In genomic region chr10:86348321-86349210, GRCh38 we compare ENCODE assay signal across 1 cellular context.
TF ChIP-seq lines count a peak whose summit lies in the region.

No MANE protein-coding gene starts in this region.

TF ChIP-seq in IMR-90, 13 proteins besides CTCF, POLR2A, EP300 and RAD21 (continued from another document):
- TF ChIP-seq MAZ (IDR thresholded peaks at IDR 0.05; ENCODE audit: borderline replicate concordance, low read depth, low read length) = no peak
- no peak for TF ChIP-seq BHLHE40 (IDR thresholded peaks at IDR 0.05; ENCODE audit: low read depth, low read length)
- no peak for TF ChIP-seq SMC3 (IDR thresholded peaks at IDR 0.05; ENCODE audit: low read depth, low read length)
- TF ChIP-seq MXI1 (IDR thresholded peaks at IDR 0.05; ENCODE audit: borderline replicate concordance, low read depth, low read length) = no peak
- no peak for TF ChIP-seq NFE2L2 (IDR thresholded peaks at IDR 0.05; ENCODE audit: low read depth, low read length)
- TF ChIP-seq CHD1 (IDR thresholded peaks at IDR 0.05; ENCODE audit: low read depth, low read length) = no peak
- no peak for TF ChIP-seq RCOR1 (IDR thresholded peaks at IDR 0.05; ENCODE audit: insufficient replicate concordance, low read length)
